Comparison of ENCODE assay signal across 20 cellular contexts in the genomic region with DNA sequence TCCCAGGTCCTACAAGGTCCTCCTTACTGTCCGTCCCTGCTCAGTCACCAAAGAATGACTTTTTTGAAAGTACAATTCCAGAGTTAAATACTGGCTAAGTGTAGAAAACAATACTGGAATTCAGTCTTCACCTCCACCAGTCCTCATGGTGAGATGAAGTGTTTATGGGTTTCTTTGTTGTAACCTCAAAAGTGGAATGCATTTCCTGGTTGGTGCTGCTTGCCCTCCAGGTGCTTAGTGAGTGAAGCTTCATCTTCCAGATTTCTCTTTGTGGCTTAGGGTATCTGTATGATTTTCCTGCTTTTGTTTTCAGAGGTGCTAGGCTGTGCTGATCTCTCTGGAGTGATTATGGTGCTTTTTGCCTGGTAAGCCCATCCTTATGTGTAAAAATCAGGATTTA. TPM values are rescaled to one million over a fixed set of nuclear protein-coding genes. Genes with fewer than 3 reads are reported as not detected.
DNase-seq lines count a peak whose midpoint lies in the region; ATAC-seq and TF ChIP-seq lines count a peak whose summit lies in the region.
"Had no signal": no experiment of that assay in that cellular context is flagged by ENCODE, and none has a peak within 500 bp of the region (broad histone marks: within the 10 kb centered on the region; RNA-seq: fewer than 3 reads in every experiment).

No MANE protein-coding gene starts in this region.

- peak overlapping the region; percentile 56 for H4K5ac ChIP-seq in H9 (ENCODE audit: insufficient read length, low read depth, low read length)

- H3K27ac ChIP-seq in BLaER1 (peak overlapping the region; percentile 44; the same call in 1 of the 2 replicates), H9 (ENCODE audit: insufficient read length, low read depth, low read length) (peak overlapping the region; percentile 47), iPS-20b (ENCODE audit: low read length) (peak overlapping the region; percentile 30), WERI-Rb-1 (no peak overlapping the region)
- H3K27ac ChIP-seq: SK-N-MC had no signal

- WGBS in H9 (ENCODE audit: extremely low coverage, insufficient read length, low lambda C conversion rate), result no CpG with 5 or more reads among the region's 1 CpG

- H3K23me2 ChIP-seq in H9 (ENCODE audit: insufficient read length, low read depth, low read length, poor library complexity, severe bottlenecking), result no peaks in the 10 kb centered on the region

- no peak overlapping the region for H4K91ac ChIP-seq in H9 (ENCODE audit: insufficient read length, low read depth, low read length)

- H3K79me1 ChIP-seq in H9 (ENCODE audit: insufficient read depth, low read depth, low read length, poor library complexity, severe bottlenecking), result no peaks in the 10 kb centered on the region

- H3K9me3 Mint-ChIP-seq in H9, result no peaks in the 10 kb centered on the region
- H3K9me3 Mint-ChIP-seq: CD4-positive, alpha-beta memory T cell had no signal

- no peaks in the 10 kb centered on the region for H3K27me3 Mint-ChIP-seq in H9 (ENCODE audit: low read depth)
- H3K27me3 Mint-ChIP-seq: CD4-positive, alpha-beta memory T cell had no signal

- H2AK5ac ChIP-seq in H9 (ENCODE audit: insufficient read length, low read length), result peak overlapping the region; percentile 59

- H3K36me3 ChIP-seq in BLaER1 (peaks cover 42% of the 10 kb centered on the region), iPS-20b (ENCODE audit: insufficient read depth, low read depth, low read length) (0 out of 2 replicates have a peak, but pooled peaks cover 8% of the 10 kb centered on the region), WERI-Rb-1 (no peaks in the 10 kb centered on the region; the same call in 1 of the 2 replicates)

- H2BK120ac ChIP-seq in H9 (ENCODE audit: low read depth, low read length, poor library complexity, severe bottlenecking), result no peak overlapping the region

- H3K4me1 Mint-ChIP-seq in H9, result peaks cover 6 to 24% of the 10 kb centered on the region in 2 experiments

- H2BK20ac ChIP-seq in H9 (ENCODE audit: low read depth, low read length, poor library complexity, severe bottlenecking), result no peak overlapping the region

- no peak for ATAC-seq in sciatic nerve
- ATAC-seq: Panc1, Right ventricle myocardium inferior had no signal

- 0 out of 2 replicates have a peak overlapping the region, but pooled peaks have one; percentile 17 for H3K9ac ChIP-seq in BLaER1
- no peak overlapping the region for H3K9ac ChIP-seq in H9 (ENCODE audit: extremely low read depth, insufficient read length, low read length)
- H3K9ac ChIP-seq in iPS-20b (ENCODE audit: low read depth, low read length), result no peak overlapping the region

- no peak overlapping the region for H2BK5ac ChIP-seq in H9 (ENCODE audit: insufficient read length, low read length)

- H3K4me3 ChIP-seq in BLaER1 (no peak overlapping the region; the same call in 1 of the 2 replicates), iPS-20b (ENCODE audit: low read length) (no peak overlapping the region), WERI-Rb-1 (ENCODE audit: low read depth, low read length) (no peak overlapping the region)
- H3K4me3 ChIP-seq: SK-N-MC had no signal

- H3K4me3 Mint-ChIP-seq in H9, result no peak overlapping the region

- peaks cover 37% of the 10 kb centered on the region for H3K4me1 ChIP-seq in BLaER1
- H3K4me1 ChIP-seq in H9 (ENCODE audit: insufficient read depth, low read length), result peaks cover 7% of the 10 kb centered on the region; the same call in 1 of the 2 replicates
- peaks cover 11% of the 10 kb centered on the region for H3K4me1 ChIP-seq in iPS-20b (ENCODE audit: insufficient read depth, low read length)

- no peak overlapping the region; the same call in 1 of the 2 replicates for H2BK15ac ChIP-seq in H9 (ENCODE audit: low read depth, low read length)

- 0 out of 2 replicates have a peak overlapping the region, but pooled peaks have one; percentile 81 for H3K14ac ChIP-seq in H9 (ENCODE audit: insufficient read depth, low read length)

- H4K20me1 ChIP-seq in BLaER1 (no peaks in the 10 kb centered on the region), H9 (ENCODE audit: control insufficient read depth, insufficient read depth, insufficient read length) (no peaks in the 10 kb centered on the region)

- H3K4me2 ChIP-seq in BLaER1, result peak overlapping the region; percentile 80
- H3K4me2 ChIP-seq in H9 (ENCODE audit: insufficient read depth, insufficient read length, low read length), result no peak overlapping the region

- no peak overlapping the region for H2BK12ac ChIP-seq in H9 (ENCODE audit: insufficient read length, low read depth, low read length)

- no peak overlapping the region for H3K4ac ChIP-seq in H9 (ENCODE audit: low read depth, low read length)

- no peak for TF ChIP-seq CTCF in H9 (conservative IDR thresholded peaks at IDR 0.05)
- TF ChIP-seq CTCF in WERI-Rb-1 (IDR thresholded peaks at IDR 0.05; ENCODE audit: low read depth, low read length), result no peak

- DNase-seq in H9 (no peak), SW480 (ENCODE audit: low spot score) (peak; percentile 5), sciatic nerve (ENCODE audit: low spot score) (no peak), NCI-H1436 treated with DMSO at 0.1 percent for 48 hours (lab: John Stamatoyannopoulos, UW) (no peak), WERI-Rb-1 (no peak), foreskin melanocyte (no peak)
- DNase-seq: AML-193; CD4-positive, alpha-beta memory T cell; DMS79 treated with DMSO at 0.1 percent for 48 hours; H7; KBM-7; NCI-H1105; NCI-H187; NCI-H446 treated with DMSO at 0.1 percent for 48 hours; NCI-H774 had no signal

- H3K9me3 ChIP-seq in BLaER1 (no peaks in the 10 kb centered on the region), H9 (ENCODE audit: control insufficient read depth, low read depth, low read length) (no peaks in the 10 kb centered on the region), iPS-20b (ENCODE audit: insufficient read depth, low read depth, low read length) (no peaks in the 10 kb centered on the region), WERI-Rb-1 (ENCODE audit: severe bottlenecking) (no peaks in the 10 kb centered on the region)

- no peaks in the 10 kb centered on the region for H3K79me2 ChIP-seq in H9 (ENCODE audit: insufficient read depth, low read length)

- no peak overlapping the region for H2AFZ ChIP-seq in H9 (ENCODE audit: low read length)

- no peak overlapping the region for H3K23ac ChIP-seq in H9 (ENCODE audit: insufficient read length, low read depth, low read length)

- intact Hi-C loops in sciatic nerve (cut with DNase I), result no loop called here

- H3K56ac ChIP-seq in H9 (ENCODE audit: insufficient read length, low read depth, low read length), result no peak overlapping the region

- no peak overlapping the region for H4K8ac ChIP-seq in H9 (replicated peaks; ENCODE audit: insufficient read length, low read depth, low read length)

- peaks cover 9 to 20% (median 16%) of the 10 kb centered on the region in 3 experiments for H3K36me3 Mint-ChIP-seq in H9 (ENCODE audit: insufficient read depth in 1 of 3, low read depth in 3 of 3)

- H3T11ph ChIP-seq in H9 (ENCODE audit: low read length), result no peak overlapping the region

- peak overlapping the region; percentile 53 for H3K18ac ChIP-seq in H9 (ENCODE audit: insufficient read length, low read depth, low read length)

- H3K27ac Mint-ChIP-seq in H9, result peak overlapping the region; percentile 67 to 93 (median 91); a peak in 6 of 7 replicates

- H3K27me3 ChIP-seq in BLaER1 (no peaks in the 10 kb centered on the region), H9 (ENCODE audit: insufficient read depth, low read length) (no peaks in the 10 kb centered on the region), iPS-20b (ENCODE audit: insufficient read depth, low read length) (no peaks in the 10 kb centered on the region), WERI-Rb-1 (ENCODE audit: insufficient read depth, low read depth, severe bottlenecking) (no peaks in the 10 kb centered on the region)

RNA-seq across cellular contexts. Expression of gene DHFR, which starts 49.4 kb away (rescaled TPM):
- total RNA-seq in H9 (2021) (70.6 and 72.2 TPM in 2 replicates), sciatic nerve (13.3 TPM)

RNA-seq across cellular contexts. Expression of gene MSH3, which starts 49.8 kb away (rescaled TPM):
- 16.7 and 17.3 TPM in 2 replicates for total RNA-seq in H9 (2021)
- 17.6 TPM for total RNA-seq in sciatic nerve
